In the genomic region with DNA sequence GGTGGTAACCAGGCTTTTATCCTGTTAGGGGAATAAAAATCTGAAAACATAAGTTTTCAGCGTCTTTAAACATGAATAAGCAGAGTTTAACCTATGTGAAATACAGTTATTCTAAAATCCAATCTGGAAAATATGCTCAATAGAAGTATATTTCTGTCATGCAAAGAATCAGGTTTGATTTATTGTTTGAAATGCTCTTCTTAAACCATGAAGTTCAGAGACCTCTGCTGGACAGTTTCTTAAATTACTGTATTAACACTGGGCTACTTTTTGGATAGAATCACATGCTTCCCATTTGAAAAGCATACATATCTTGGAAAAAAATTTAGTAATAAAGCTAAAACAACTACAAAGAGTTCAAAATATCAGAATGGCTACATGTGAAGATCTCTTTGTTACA, we compare ENCODE assay signal across 8 cellular contexts. TPM values are rescaled to one million over a fixed set of nuclear protein-coding genes. Genes with fewer than 3 reads are reported as not detected.
DNase-seq lines count a peak whose midpoint lies in the region; ATAC-seq and TF ChIP-seq lines count a peak whose summit lies in the region.

No MANE protein-coding gene starts in this region.

- H3K27me3 Mint-ChIP-seq in activated CD8-positive, alpha-beta T cell treated with anti-CD3 and anti-CD28 coated beads for 36 hours, result no peaks in the 10 kb centered on the region
- H3K27me3 Mint-ChIP-seq in activated CD8-positive, alpha-beta T cell treated with anti-CD3 and anti-CD28 coated beads, Interleukin-2, amount 10 ng/mL, durations not matched to agents 7 days and 5 days (ENCODE audit: low read depth), result no peaks in the 10 kb centered on the region
- H3K27me3 Mint-ChIP-seq in MCF 10A (ENCODE audit: insufficient read depth, unreplicated experiment), result no peaks in the 10 kb centered on the region

- no TSS peak for BruUV-seq in MCF 10A (replicated peaks; lab: Mats Ljungman, UMichigan)

- intact Hi-C loops in activated CD8-positive, alpha-beta T cell treated with anti-CD3 and anti-CD28 coated beads for 36 hours (cut with micrococcal nuclease), result loop anchor here (2.0 kb wide), 1 partner anchor 304 kb away; no protein-coding TSS in a partner anchor
- intact Hi-C loops in MCF 10A (cut with micrococcal nuclease), result loop anchor here (1.0 kb wide), 3 partner anchors 237 to 377 kb away; no protein-coding TSS in a partner anchor

- TF ChIP-seq CTCF in activated CD8-positive, alpha-beta T cell treated with anti-CD3 and anti-CD28 coated beads for 36 hours (IDR thresholded peaks at IDR 0.05), result peak; percentile 39
- TF ChIP-seq CTCF in MCF 10A (IDR thresholded peaks at IDR 0.05; ENCODE audit: unreplicated experiment), result peak; percentile 46

- POLR2A ChIA-PET in activated CD8-positive, alpha-beta T cell treated with anti-CD3 and anti-CD28 coated beads for 36 hours (lab: Charles Lee), result no interaction called here
- POLR2A ChIA-PET in activated CD8-positive, alpha-beta T cell treated with anti-CD3 and anti-CD28 coated beads, Interleukin-2, amount 10 ng/mL, durations not matched to agents 7 days and 5 days (lab: Charles Lee), result no interaction called here
- POLR2A ChIA-PET in MCF 10A (lab: Yijun Ruan, JAX), result interaction anchor here (0.8 to 3.9 kb wide), 4 partner anchors 237 to 378 kb away, joined by 3 to 24 read pairs (median 8); no protein-coding TSS in a partner anchor

- DNase-seq in activated CD8-positive, alpha-beta T cell treated with anti-CD3 and anti-CD28 coated beads for 36 hours, result no peak
- DNase-seq in activated CD8-positive, alpha-beta T cell treated with anti-CD3 and anti-CD28 coated beads, Interleukin-2, amount 10 ng/mL, durations not matched to agents 7 days and 5 days, result no peak
- DNase-seq in NCI-H2081 (lab: John Stamatoyannopoulos, UW) (peak; percentile 23 to 53), MCF 10A (ENCODE audit: unreplicated experiment) (peak; percentile 64), middle frontal gyrus (ENCODE audit: extremely low spot score, low spot score) (peak; percentile 43)
- DNase-seq in activated CD4-positive, CD25-positive, alpha-beta regulatory T cell treated with anti-CD3 and anti-CD28 coated beads, Interleukin-2, amount 50 U/mL, for 72 hours, result no peak
- no peak for DNase-seq in stimulated activated CD4-positive, alpha-beta T cell treated with anti-CD3 and anti-CD28 coated beads, Interleukin-1b, Interleukin-23, amount 100 ng/mL, for 48 hours

- H3K4me1 Mint-ChIP-seq in activated CD8-positive, alpha-beta T cell treated with anti-CD3 and anti-CD28 coated beads for 36 hours (ENCODE audit: low read depth), result no peaks in the 10 kb centered on the region
- no peaks in the 10 kb centered on the region for H3K4me1 Mint-ChIP-seq in activated CD8-positive, alpha-beta T cell treated with anti-CD3 and anti-CD28 coated beads, Interleukin-2, amount 10 ng/mL, durations not matched to agents 7 days and 5 days (ENCODE audit: low read depth)
- peaks cover 12% of the 10 kb centered on the region for H3K4me1 Mint-ChIP-seq in MCF 10A (ENCODE audit: insufficient read depth, unreplicated experiment)

- no peak overlapping the region for H3K27ac Mint-ChIP-seq in activated CD8-positive, alpha-beta T cell treated with anti-CD3 and anti-CD28 coated beads for 36 hours
- H3K27ac Mint-ChIP-seq in activated CD8-positive, alpha-beta T cell treated with anti-CD3 and anti-CD28 coated beads, Interleukin-2, amount 10 ng/mL, durations not matched to agents 7 days and 5 days, result no peak overlapping the region
- no peak overlapping the region for H3K27ac Mint-ChIP-seq in MCF 10A (ENCODE audit: low read depth, unreplicated experiment)

- CTCF ChIA-PET in activated CD8-positive, alpha-beta T cell treated with anti-CD3 and anti-CD28 coated beads for 36 hours (lab: Charles Lee), result interaction anchor here (0.8 to 3.2 kb wide), 12 partner anchors 8 to 382 kb away, joined by 3 to 35 read pairs (median 4); a partner anchor contains a TSS
- CTCF ChIA-PET in activated CD8-positive, alpha-beta T cell treated with anti-CD3 and anti-CD28 coated beads, Interleukin-2, amount 10 ng/mL, durations not matched to agents 7 days and 5 days (lab: Charles Lee), result interaction anchor here (1.2 to 2.5 kb wide), 4 partner anchors 16 to 498 kb away, joined by 3 to 30 read pairs (median 4); no protein-coding TSS in a partner anchor
- CTCF ChIA-PET in MCF 10A (lab: Yijun Ruan, JAX), result interaction anchor here (0.6 to 3.0 kb wide), 34 partner anchors 12 to 889 kb away, joined by 3 to 72 read pairs (median 4); a partner anchor contains a TSS

- no peak overlapping the region for H3K4me3 Mint-ChIP-seq in activated CD8-positive, alpha-beta T cell treated with anti-CD3 and anti-CD28 coated beads for 36 hours
- H3K4me3 Mint-ChIP-seq in activated CD8-positive, alpha-beta T cell treated with anti-CD3 and anti-CD28 coated beads, Interleukin-2, amount 10 ng/mL, durations not matched to agents 7 days and 5 days, result no peak overlapping the region
- H3K4me3 Mint-ChIP-seq in MCF 10A (ENCODE audit: unreplicated experiment), result no peak overlapping the region

- peaks cover 3% of the 10 kb centered on the region for H3K36me3 Mint-ChIP-seq in activated CD8-positive, alpha-beta T cell treated with anti-CD3 and anti-CD28 coated beads for 36 hours (ENCODE audit: low read depth)
- peaks cover 8% of the 10 kb centered on the region for H3K36me3 Mint-ChIP-seq in activated CD8-positive, alpha-beta T cell treated with anti-CD3 and anti-CD28 coated beads, Interleukin-2, amount 10 ng/mL, durations not matched to agents 7 days and 5 days (ENCODE audit: low read depth)
- peaks cover 15% of the 10 kb centered on the region for H3K36me3 Mint-ChIP-seq in MCF 10A (ENCODE audit: insufficient read depth, unreplicated experiment)

- no peak for ATAC-seq in activated CD8-positive, alpha-beta T cell treated with anti-CD3 and anti-CD28 coated beads for 36 hours
- no peak for ATAC-seq in activated CD8-positive, alpha-beta T cell treated with anti-CD3 and anti-CD28 coated beads, Interleukin-2, amount 10 ng/mL, durations not matched to agents 7 days and 5 days
- ATAC-seq in GM21723 (IDR thresholded peaks at IDR 0.05; ENCODE audit: unreplicated experiment), result no peak

- H3K9me3 Mint-ChIP-seq in activated CD8-positive, alpha-beta T cell treated with anti-CD3 and anti-CD28 coated beads for 36 hours, result no peaks in the 10 kb centered on the region
- no peaks in the 10 kb centered on the region for H3K9me3 Mint-ChIP-seq in activated CD8-positive, alpha-beta T cell treated with anti-CD3 and anti-CD28 coated beads, Interleukin-2, amount 10 ng/mL, durations not matched to agents 7 days and 5 days (ENCODE audit: insufficient read depth)
- H3K9me3 Mint-ChIP-seq in MCF 10A (ENCODE audit: unreplicated experiment), result no peaks in the 10 kb centered on the region

RNA-seq across cellular contexts. Expression of a gene that starts 25.4 kb away (rescaled TPM):
- total RNA-seq in activated CD8-positive, alpha-beta T cell treated with anti-CD3 and anti-CD28 coated beads for 36 hours, result 10 to 100 TPM; 34.4 to 39.0 TPM
- 10 to 100 TPM; 31.1 to 34.2 TPM for total RNA-seq in activated CD8-positive, alpha-beta T cell treated with anti-CD3 and anti-CD28 coated beads, Interleukin-2, amount 10 ng/mL, durations not matched to agents 7 days and 5 days
- total RNA-seq in MCF 10A (2022), result 32.4 and 36.9 TPM in 2 replicates

RNA-seq across cellular contexts. Expression of a gene that starts 25.6 kb away (rescaled TPM):
- 10 to 100 TPM; 37.1 to 37.4 TPM for total RNA-seq in activated CD8-positive, alpha-beta T cell treated with anti-CD3 and anti-CD28 coated beads for 36 hours
- 10 to 100 TPM; 32.3 TPM for total RNA-seq in activated CD8-positive, alpha-beta T cell treated with anti-CD3 and anti-CD28 coated beads, Interleukin-2, amount 10 ng/mL, durations not matched to agents 7 days and 5 days
- 35.5 and 35.9 TPM in 2 replicates for total RNA-seq in MCF 10A (2022)

Comparison
In these comparisons a context has a peak if more than half of its experiments do, and no peak if none do; other contexts are left out.
1. DNase-seq: peak in NCI-H2081 (2 of 2), MCF 10A (single experiment) and middle frontal gyrus (single experiment); none in activated CD8-positive, alpha-beta T cell treated with anti-CD3 and anti-CD28 coated beads for 36 hours (single experiment), activated CD8-positive, alpha-beta T cell treated with anti-CD3 and anti-CD28 coated beads, Interleukin-2, amount 10 ng/mL, durations not matched to agents 7 days and 5 days (single experiment), activated CD4-positive, CD25-positive, alpha-beta regulatory T cell treated with anti-CD3 and anti-CD28 coated beads, Interleukin-2, amount 50 U/mL, for 72 hours (single experiment) and stimulated activated CD4-positive, alpha-beta T cell treated with anti-CD3 and anti-CD28 coated beads, Interleukin-1b, Interleukin-23, amount 100 ng/mL, for 48 hours (single experiment).